In genomic region chr11:72528121-72528520, GRCh38 we compare ENCODE assay signal across 15 cellular contexts.
DNase-seq lines count a peak whose midpoint lies in the region; ATAC-seq and TF ChIP-seq lines count a peak whose summit lies in the region.
"Had no signal": no experiment of that assay in that cellular context is flagged by ENCODE, and none has a peak within 500 bp of the region (broad histone marks: within the 10 kb centered on the region; RNA-seq: fewer than 3 reads in every experiment).

No MANE protein-coding gene starts in this region.

- H3K4me1 ChIP-seq in SK-N-SH (ENCODE audit: control insufficient read depth in 1 of 2, insufficient read depth in 2 of 2, low read depth in 1 of 2, low read length in 1 of 2) = no peaks in the 10 kb centered on the region
- peaks cover 38% of the 10 kb centered on the region for H3K4me1 ChIP-seq in GM23248 (ENCODE audit: insufficient read depth)

- no peaks in the 10 kb centered on the region for H3K36me3 ChIP-seq in SK-N-SH (replicated peaks in 1 of 2; ENCODE audit: control insufficient read depth in 1 of 2, insufficient read depth in 2 of 2, low read length in 1 of 2)
- no peaks in the 10 kb centered on the region for H3K36me3 ChIP-seq in GM23248 (ENCODE audit: low read depth)

- no peak for ATAC-seq in SK-N-SH treated with all-trans-retinoic acid at 6 μM for 48 hours
- ATAC-seq in GM18867 (IDR thresholded peaks at IDR 0.05; ENCODE audit: unreplicated experiment) = no peak
- ATAC-seq: GM12878 had no signal

- TF ChIP-seq EP300 in SK-N-SH (IDR thresholded peaks at IDR 0.05; ENCODE audit: borderline replicate concordance in 1 of 2, low read depth in 1 of 2, low read length in 1 of 2) = no peak

- H3K27ac ChIP-seq in SK-N-SH (ENCODE audit: low read depth in 2 of 2, low read length in 1 of 2) (no peak overlapping the region), GM23248 (peak overlapping the region; percentile 51)
- H3K27ac ChIP-seq: 22Rv1 had no signal

- CTCF ChIA-PET in SK-N-SH (lab: Yijun Ruan, JAX) = no interaction called here

- H3K79me2 ChIP-seq in SK-N-SH (ENCODE audit: insufficient read depth) (no peaks in the 10 kb centered on the region), GM23248 (ENCODE audit: insufficient read depth) (no peaks in the 10 kb centered on the region)

- H2AFZ ChIP-seq in SK-N-SH (ENCODE audit: low read depth) = no peak overlapping the region
- 0 out of 2 replicates have a peak overlapping the region, but pooled peaks have one; percentile 14 for H2AFZ ChIP-seq in GM23248

- H3F3A ChIP-seq in SK-N-SH (replicated peaks; ENCODE audit: insufficient read depth) = no peaks in the 10 kb centered on the region
- H3F3A ChIP-seq in GM23248 (ENCODE audit: insufficient read depth) = peaks cover 14% of the 10 kb centered on the region; the same call in 1 of the 2 replicates

- TF ChIP-seq RAD21 in SK-N-SH (IDR thresholded peaks at IDR 0.05; ENCODE audit: low read length) = no peak

- H3K9me3 ChIP-seq in SK-N-SH (no peaks in the 10 kb centered on the region), GM23248 (ENCODE audit: low read depth) (no peaks in the 10 kb centered on the region)

- no peaks in the 10 kb centered on the region for H3K9me2 ChIP-seq in SK-N-SH
- H3K9me2 ChIP-seq in GM23248 (ENCODE audit: insufficient read depth) = no peaks in the 10 kb centered on the region

- H3K4me3 ChIP-seq in SK-N-SH (ENCODE audit: low read depth in 2 of 2, low read length in 1 of 2) = no peak overlapping the region
- H3K4me3 ChIP-seq in GM23248 = no peak overlapping the region
- no peak overlapping the region for H3K4me3 ChIP-seq in fibroblast of mammary gland (ENCODE audit: control insufficient read depth, low read depth, low read length)
- H3K4me3 ChIP-seq: GM12878 had no signal

- DNase-seq in SK-N-SH = no peak
- peak; percentile 37 for DNase-seq in CD1c-positive myeloid dendritic cell (ENCODE audit: extremely low spot score)
- peak; percentile 76 for DNase-seq in GM23248
- peak; percentile 56 for DNase-seq in fibroblast of mammary gland (ENCODE audit: low read depth)
- no peak for DNase-seq in 8988T
- DNase-seq in activated CD4-positive, alpha-beta T cell treated with anti-CD3 and anti-CD28 coated beads, Interleukin-2, amount 50 U/mL, for 4 hours = no peak
- DNase-seq: C1 segment of cervical spinal cord; CD4-positive, alpha-beta memory T cell; DMS79 treated with DMSO at 0.1 percent for 48 hours; GOT3; H9 had no signal

- in situ Hi-C loops in GM23248 (cut with MboI) = no loop called here

- TF ChIP-seq CTCF in SK-N-SH (IDR thresholded peaks at IDR 0.05) (no peak), fibroblast of mammary gland (conservative IDR thresholded peaks at IDR 0.05; ENCODE audit: control insufficient read depth, insufficient read depth, low read depth, low read length) (no peak)

- H3K4me2 ChIP-seq in SK-N-SH = no peak overlapping the region
- peak overlapping the region; percentile 20 for H3K4me2 ChIP-seq in GM23248 (ENCODE audit: unreplicated experiment)

- H4K20me1 ChIP-seq in SK-N-SH (ENCODE audit: insufficient read depth) = no peaks in the 10 kb centered on the region
- no peaks in the 10 kb centered on the region for H4K20me1 ChIP-seq in GM23248 (ENCODE audit: insufficient read depth)

- POLR2A ChIA-PET in SK-N-SH (lab: Yijun Ruan, JAX) = no interaction called here

- H3K27me3 ChIP-seq in SK-N-SH (ENCODE audit: insufficient read depth) = peaks cover 2% of the 10 kb centered on the region; the same call in 1 of the 2 replicates
- H3K27me3 ChIP-seq in GM23248 (replicated peaks; ENCODE audit: insufficient read depth) = no peaks in the 10 kb centered on the region

- 54% methylated on average over 3 of the region's 3 CpGs for whole genome bisulfite sequencing in SK-N-SH (ENCODE audit: low lambda C conversion rate)
- 11 to 19% methylated on average over 3 of the region's 3 CpGs for WGBS in GM23248 (ENCODE audit: low coverage in 1 of 2, low lambda C conversion rate in 2 of 2, missing lambda C conversion rate in 2 of 2), 2 experiments

- no peak overlapping the region for H3K9ac ChIP-seq in SK-N-SH
- H3K9ac ChIP-seq in GM23248 = no peak overlapping the region

TF ChIP-seq in SK-N-SH treated with all-trans-retinoic acid at 6 μM for 48 hours, 23 proteins besides CTCF, POLR2A, EP300 and RAD21:
- TF ChIP-seq ZNF70 (CRISPR knock-in tag; IDR thresholded peaks at IDR 0.05) (0 out of 2 replicates have a peak, but pooled peaks have one; percentile 7), CSRNP3 (CRISPR knock-in tag; IDR thresholded peaks at IDR 0.05) (no peak)
TF ChIP-seq in SK-N-SH treated with all-trans-retinoic acid at 6 μM for 48 hours: peak in this region for 1.

TF ChIP-seq in SK-N-SH, 30 proteins besides CTCF, POLR2A, EP300 and RAD21:
- TF ChIP-seq TCF12 (IDR thresholded peaks at IDR 0.05) (no peak), ELF1 (IDR thresholded peaks at IDR 0.05) (no peak), MXI1 (IDR thresholded peaks at IDR 0.05; ENCODE audit: low read depth, low read length) (no peak), NFIC (IDR thresholded peaks at IDR 0.05; ENCODE audit: borderline replicate concordance) (no peak), USF2 (IDR thresholded peaks at IDR 0.05; ENCODE audit: borderline replicate concordance, low read depth, low read length) (no peak), JUND (IDR thresholded peaks at IDR 0.05) (no peak), GABPA (IDR thresholded peaks at IDR 0.05; ENCODE audit: low read depth) (no peak)

Comparison
In these comparisons a context has a peak if more than half of its experiments do, and no peak if none do; other contexts are left out.
1. DNase-seq: peak in CD1c-positive myeloid dendritic cell (single experiment), GM23248 (single experiment) and fibroblast of mammary gland (single experiment); none in SK-N-SH (single experiment), 8988T (single experiment) and activated CD4-positive, alpha-beta T cell treated with anti-CD3 and anti-CD28 coated beads, Interleukin-2, amount 50 U/mL, for 4 hours (0 of 2).